In the genomic region with DNA sequence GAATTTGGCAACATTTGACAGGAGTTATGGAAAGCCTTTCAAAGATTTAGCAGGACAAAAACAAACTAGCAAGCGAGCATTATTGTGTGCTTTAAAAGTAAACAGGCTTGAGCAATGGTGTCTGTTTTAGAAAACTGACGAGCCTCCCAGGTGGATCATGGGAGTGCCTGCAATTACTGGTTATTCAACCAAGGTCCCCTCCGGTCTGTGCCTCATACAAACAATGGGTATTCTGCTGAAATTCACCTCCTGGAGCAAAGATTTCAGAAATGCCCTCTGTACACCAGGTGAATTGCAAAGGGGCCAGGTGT, we compare ENCODE assay signal across 19 cellular contexts. TPM values are rescaled to one million over a fixed set of nuclear protein-coding genes. Genes with fewer than 3 reads are reported as not detected.
"Had no signal": no experiment of that assay in that cellular context is flagged by ENCODE, and none has a peak within 500 bp of the region (broad histone marks: within the 10 kb centered on the region; RNA-seq: fewer than 3 reads in every experiment).

No MANE protein-coding gene starts in this region.

- H3K9me3 ChIP-seq: ovary had no signal

- FAIRE-seq: bronchial epithelial cell, frontal cortex had no signal

- H3K27ac ChIP-seq: heart left ventricle, ovary had no signal

- H3K4me3 ChIP-seq: heart left ventricle, ovary had no signal

- H3K27me3 ChIP-seq: heart left ventricle, ovary had no signal

- DNase-seq: activated CD4-positive, alpha-beta T cell treated with anti-CD3 and anti-CD28 coated beads, Interleukin-2, amount 10 ng/mL, durations not matched to agents 24 days and 14 days; activated CD4-positive, CD25-positive, alpha-beta regulatory T cell; activated CD8-positive, alpha-beta memory T cell treated with anti-CD3 and anti-CD28 coated beads, Interleukin-2, amount 50 U/mL, for 4 hours; activated CD8-positive, alpha-beta T cell treated with anti-CD3 and anti-CD28 coated beads, Interleukin-2, amount 10 ng/mL, durations not matched to agents 7 days and 5 days; activated effector memory CD4-positive, alpha-beta T cell treated with anti-CD3 and anti-CD28 coated beads, Interleukin-2, amount 50 U/mL, for 16 hours; activated T-cell treated with anti-CD3 and anti-CD28 coated beads, Interleukin-2, amount 50 U/mL, for 48 hours; anterior cingulate cortex; effector memory CD8-positive, alpha-beta T cell; stimulated activated CD4-positive, alpha-beta T cell treated with anti-CD3 and anti-CD28 coated beads, Interleukin-4, amount 100 ng/mL, for 24 hours; stimulated activated naive CD4-positive, alpha-beta T cell; T-helper 17 cell had no signal

- H3K36me3 ChIP-seq: heart left ventricle, ovary had no signal

RNA-seq across cellular contexts. Expression of a gene that starts 22.4 kb away (rescaled TPM):
- total RNA-seq: activated CD4-positive, alpha-beta T cell treated with anti-CD3 and anti-CD28 coated beads, Interleukin-2, amount 10 ng/mL, durations not matched to agents 24 days and 14 days; activated CD8-positive, alpha-beta T cell treated with anti-CD3 and anti-CD28 coated beads, Interleukin-2, amount 10 ng/mL, durations not matched to agents 7 days and 5 days; bronchial epithelial cell; fibroblast of lung; heart left ventricle; lung microvascular endothelial cell; neural crest cell had no signal

RNA-seq across cellular contexts. Expression of a gene that starts 33.2 kb away (rescaled TPM):
- total RNA-seq: bronchial epithelial cell, cerebellum, fibroblast of lung, lung microvascular endothelial cell, neural crest cell had no signal
